Comparison of ENCODE assay signal across 8 cellular contexts in genomic region chr11:62508336-62509058, GRCh38. TPM values are rescaled to one million over a fixed set of nuclear protein-coding genes. Genes with fewer than 3 reads are reported as not detected.
DNase-seq lines count a peak whose midpoint lies in the region; ATAC-seq and TF ChIP-seq lines count a peak whose summit lies in the region.

No MANE protein-coding gene starts in this region.

- H3K36me3 ChIP-seq in HUES48 (ENCODE audit: control insufficient read depth, insufficient read depth, low read length) = no peaks in the 10 kb centered on the region
- H3K36me3 ChIP-seq in SK-N-SH (replicated peaks in 1 of 2; ENCODE audit: control insufficient read depth in 1 of 2, insufficient read depth in 2 of 2, low read length in 1 of 2) = no peaks in the 10 kb centered on the region
- H3K36me3 ChIP-seq in esophagus squamous epithelium = no peaks in the 10 kb centered on the region
- H3K36me3 ChIP-seq in mucosa of rectum (ENCODE audit: control insufficient read depth in 2 of 2, insufficient read depth in 2 of 2, low read length in 2 of 2) = peaks cover 0 to 1% of the 10 kb centered on the region in 2 donors
- no peaks in the 10 kb centered on the region for H3K36me3 ChIP-seq in aorta (ENCODE audit: control insufficient read depth in 1 of 2, insufficient read depth in 2 of 2, low read length in 1 of 2)

- peak; percentile 44 for TF ChIP-seq CTCF in SK-N-SH (IDR thresholded peaks at IDR 0.05)
- peak in 5 of 6 experiments; percentile 36 to 69 (median 51) for TF ChIP-seq CTCF in esophagus squamous epithelium (IDR thresholded peaks at IDR 0.05)

- H3K9me3 ChIP-seq in HUES48 (ENCODE audit: control insufficient read depth, insufficient read depth, low read length) = no peaks in the 10 kb centered on the region
- H3K9me3 ChIP-seq in SK-N-SH = no peaks in the 10 kb centered on the region
- H3K9me3 ChIP-seq in esophagus squamous epithelium = no peaks in the 10 kb centered on the region
- H3K9me3 ChIP-seq in mucosa of rectum (ENCODE audit: control insufficient read depth in 2 of 2, low read length in 2 of 2) = no peaks in the 10 kb centered on the region
- H3K9me3 ChIP-seq in aorta (ENCODE audit: control insufficient read depth, low read length) = no peaks in the 10 kb centered on the region

- TF ChIP-seq EP300 in SK-N-SH (IDR thresholded peaks at IDR 0.05; ENCODE audit: borderline replicate concordance in 1 of 2, low read depth in 1 of 2, low read length in 1 of 2) = no peak

- no peaks in the 10 kb centered on the region for H3K9me2 ChIP-seq in SK-N-SH

- peaks cover 4% of the 10 kb centered on the region for H3K79me2 ChIP-seq in SK-N-SH (ENCODE audit: insufficient read depth)

- H3K27ac ChIP-seq in HUES48 (ENCODE audit: low read depth, low read length) (peak overlapping the region; percentile 73), SK-N-SH (ENCODE audit: low read depth in 2 of 2, low read length in 1 of 2) (peak overlapping the region; percentile 14 to 36; a peak in 2 of 4 replicates), esophagus squamous epithelium (peak overlapping the region; percentile 58 to 97 (median 90)), mucosa of rectum (ENCODE audit: low read depth in 2 of 2, low read length in 2 of 2) (peak overlapping the region; percentile 77 to 82), aorta (ENCODE audit: low read depth in 1 of 2, low read length in 2 of 2) (peak overlapping the region in 1 of 2 donors; percentile 79)

- peaks cover 10% of the 10 kb centered on the region; the same call in 1 of the 2 replicates for H4K20me1 ChIP-seq in SK-N-SH (ENCODE audit: insufficient read depth)

- H3K4me2 ChIP-seq in SK-N-SH = peak overlapping the region; percentile 18; the same call in 1 of the 2 replicates

- POLR2A ChIA-PET in SK-N-SH (lab: Yijun Ruan, JAX) = no interaction called here

- peak overlapping the region; percentile 9; the same call in 1 of the 2 replicates for H3K4me3 ChIP-seq in HUES48 (ENCODE audit: low read depth, low read length)
- no peak overlapping the region for H3K4me3 ChIP-seq in SK-N-SH (ENCODE audit: low read depth in 2 of 2, low read length in 1 of 2)
- H3K4me3 ChIP-seq in esophagus squamous epithelium = peak overlapping the region in 3 of 4 donors; percentile 12 to 45 (median 20)
- peak overlapping the region; percentile 30 to 67 for H3K4me3 ChIP-seq in mucosa of rectum (ENCODE audit: low read length in 2 of 2)
- H3K4me3 ChIP-seq in aorta (ENCODE audit: low read length in 2 of 2) = no peak overlapping the region

- H2AFZ ChIP-seq in SK-N-SH (ENCODE audit: low read depth) = no peak overlapping the region

- DNase-seq in CD1c-positive myeloid dendritic cell (ENCODE audit: extremely low spot score) = peak; percentile 86
- DNase-seq in SK-N-SH = peak; percentile 65
- no peak for DNase-seq in esophagus squamous epithelium (lab: John Stamatoyannopoulos, UW)
- DNase-seq in aorta = peak; percentile 89 to 91
- DNase-seq in stimulated activated CD8-positive, alpha-beta memory T cell treated with anti-CD3 and anti-CD28 coated beads, Interleukin-4, amount 100 ng/mL, for 48 hours = no peak

- H3K27me3 ChIP-seq in HUES48 (ENCODE audit: control insufficient read depth, insufficient read depth, low read length) = no peaks in the 10 kb centered on the region
- no peaks in the 10 kb centered on the region for H3K27me3 ChIP-seq in SK-N-SH (ENCODE audit: insufficient read depth)
- H3K27me3 ChIP-seq in esophagus squamous epithelium = no peaks in the 10 kb centered on the region
- no peaks in the 10 kb centered on the region for H3K27me3 ChIP-seq in mucosa of rectum (ENCODE audit: control insufficient read depth in 2 of 2, insufficient read depth in 2 of 2, low read length in 2 of 2)
- H3K27me3 ChIP-seq in aorta (ENCODE audit: control insufficient read depth in 1 of 2, insufficient read depth in 2 of 2, low read length in 1 of 2) = no peaks in the 10 kb centered on the region

- intact Hi-C loops in esophagus squamous epithelium (cut with DNase I) = no loop called here
- intact Hi-C loops in aorta (cut with DNase I) = loop anchor here (5.0 kb wide), 3 partner anchors 34 to 76 kb away; no protein-coding TSS in a partner anchor

- no peak for TF ChIP-seq RAD21 in SK-N-SH (IDR thresholded peaks at IDR 0.05; ENCODE audit: low read length)

- H3K9ac ChIP-seq in HUES48 (ENCODE audit: low read depth, low read length) (0 out of 2 replicates have a peak overlapping the region, but pooled peaks have one; percentile 8), SK-N-SH (no peak overlapping the region), mucosa of rectum (ENCODE audit: low read depth in 1 of 2, low read length in 2 of 2) (peak overlapping the region; percentile 60 to 70)

- H3K4me1 ChIP-seq in HUES48 (ENCODE audit: control insufficient read depth, insufficient read depth, low read length) (peaks cover 34% of the 10 kb centered on the region), SK-N-SH (ENCODE audit: control insufficient read depth in 1 of 2, insufficient read depth in 2 of 2, low read depth in 1 of 2, low read length in 1 of 2) (peaks cover 4 to 7% of the 10 kb centered on the region in 2 experiments; a peak in 2 of 4 replicates), esophagus squamous epithelium (peaks cover 27 to 77% (median 34%) of the 10 kb centered on the region in 3 donors), mucosa of rectum (ENCODE audit: control insufficient read depth in 2 of 2, insufficient read depth in 2 of 2, low read length in 2 of 2) (peaks cover 29 to 43% of the 10 kb centered on the region in 2 donors), aorta (ENCODE audit: control insufficient read depth in 1 of 2, insufficient read depth in 2 of 2, low read length in 2 of 2) (no peaks in the 10 kb centered on the region)

- ATAC-seq in aorta (ENCODE audit: low FRiP score) = peak; percentile 86
- no peak for ATAC-seq in HG03159 (IDR thresholded peaks at IDR 0.05; ENCODE audit: unreplicated experiment)

- peak in 1 of 4 donors; percentile 13 for TF ChIP-seq POLR2A in esophagus squamous epithelium (IDR thresholded peaks at IDR 0.05)

- WGBS in SK-N-SH (ENCODE audit: low lambda C conversion rate) = 45% methylated on average over 19 of the region's 19 CpGs
- WGBS in esophagus squamous epithelium, 2 donors = 21 to 28% methylated on average over 17 of the region's 19 CpGs
- 4 to 5% methylated on average over 19 of the region's 19 CpGs for WGBS in aorta, 2 donors

- CTCF ChIA-PET in SK-N-SH (lab: Yijun Ruan, JAX) = interaction anchor here (0.6 to 1.7 kb wide), 5 partner anchors 12 to 84 kb away, joined by 3 to 8 read pairs (median 5); no protein-coding TSS in a partner anchor

- H3F3A ChIP-seq in SK-N-SH (replicated peaks; ENCODE audit: insufficient read depth) = peaks cover 18% of the 10 kb centered on the region

TF ChIP-seq in SK-N-SH, 30 proteins besides CTCF, POLR2A, EP300 and RAD21:
- TF ChIP-seq CHD2 (IDR thresholded peaks at IDR 0.05; ENCODE audit: low read length, partially characterized antibody) (no peak), MXI1 (IDR thresholded peaks at IDR 0.05; ENCODE audit: low read depth, low read length) (0 out of 2 replicates have a peak, but pooled peaks have one; percentile 48), NRF1 (IDR thresholded peaks at IDR 0.05; ENCODE audit: low read depth, low read length) (no peak), GATA2 (CRISPR knock-in tag; IDR thresholded peaks at IDR 0.05) (peak; percentile 36; the same call in 1 of the 2 replicates), MAX (IDR thresholded peaks at IDR 0.05; ENCODE audit: low read depth) (peak; percentile 78), NFIC (IDR thresholded peaks at IDR 0.05; ENCODE audit: borderline replicate concordance) (no peak)

RNA-seq across cellular contexts. Expression of gene AHNAK, which starts 38.1 kb away (rescaled TPM):
- 57.8 and 62.3 TPM in 2 replicates for polyA plus RNA-seq in SK-N-SH (2012; rRNA removed)
- polyA plus RNA-seq in SK-N-SH (2012; cell fraction: cytosol; rRNA removed) = 49.7 and 55.0 TPM in 2 replicates
- polyA plus RNA-seq in SK-N-SH (2012; cell fraction: nucleus; rRNA removed) = 78.7 and 115 TPM in 2 replicates
- 1,000 to 10,000 TPM in 2 of 4 donors, 100 to 1,000 TPM in 2; 695 to 1,250 (median 954) TPM for total RNA-seq in esophagus squamous epithelium
- 1,000 to 10,000 TPM; 1,149 to 1,263 TPM for total RNA-seq in aorta
- polyA plus RNA-seq in aorta = 100 to 1,000 TPM; 146 to 237 TPM

Comparison
In these comparisons a context has a peak if more than half of its experiments do, and no peak if none do; other contexts are left out.
1. DNase-seq: peak in CD1c-positive myeloid dendritic cell (single experiment), SK-N-SH (single experiment) and aorta (2 of 2); none in esophagus squamous epithelium (single experiment) and stimulated activated CD8-positive, alpha-beta memory T cell treated with anti-CD3 and anti-CD28 coated beads, Interleukin-4, amount 100 ng/mL, for 48 hours (single experiment).
2. H3K4me3 ChIP-seq: peak in HUES48 (single experiment), esophagus squamous epithelium (3 of 4) and mucosa of rectum (2 of 2); none in SK-N-SH (0 of 2) and aorta (0 of 2).